In genomic region chr17:54009502-54009901, GRCh38 we compare ENCODE assay signal across 5 cellular contexts.
"Had no signal": no experiment of that assay in that cellular context is flagged by ENCODE, and none has a peak within 500 bp of the region (broad histone marks: within the 10 kb centered on the region; RNA-seq: fewer than 3 reads in every experiment).

No MANE protein-coding gene starts in this region.

- ATAC-seq: HepG2, K562 had no signal

- H3K4me3 Mint-ChIP-seq: IgD-negative memory B cell had no signal

- H3K27ac Mint-ChIP-seq: IgD-negative memory B cell had no signal

- H3K4me1 Mint-ChIP-seq: IgD-negative memory B cell had no signal

- H3K27me3 Mint-ChIP-seq: IgD-negative memory B cell had no signal

- H3K36me3 Mint-ChIP-seq: IgD-negative memory B cell had no signal

- DNase-seq: IMR-90, KBM-7 had no signal
